15 cellular contexts compared by ENCODE assay signal in the genomic region with DNA sequence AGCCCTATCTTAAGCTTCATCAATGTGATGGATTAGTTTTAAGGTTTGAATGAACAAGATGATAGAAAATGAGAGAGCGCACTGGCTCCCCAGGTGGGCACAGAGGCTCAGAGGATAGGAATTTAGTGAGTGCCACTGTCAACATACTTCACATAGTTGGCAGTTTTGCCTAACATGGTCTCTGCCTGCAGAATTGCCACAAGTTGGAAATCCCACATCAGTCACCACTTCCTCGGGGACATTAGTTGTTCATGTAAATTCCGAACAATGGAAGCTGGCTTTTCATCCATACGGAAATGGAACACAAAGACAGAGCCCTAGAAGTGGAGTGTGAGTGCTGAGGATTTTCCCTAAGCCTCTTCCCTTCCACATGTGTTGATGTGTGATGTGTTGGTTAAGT.
DNase-seq lines count a peak whose midpoint lies in the region; ATAC-seq and TF ChIP-seq lines count a peak whose summit lies in the region.
"Had no signal": no experiment of that assay in that cellular context is flagged by ENCODE, and none has a peak within 500 bp of the region (broad histone marks: within the 10 kb centered on the region; RNA-seq: fewer than 3 reads in every experiment).

No MANE protein-coding gene starts in this region.

- no peaks in the 10 kb centered on the region for H3K79me2 ChIP-seq in osteoblast (ENCODE audit: insufficient read depth, low read length)

- H3K9me3 ChIP-seq in Panc1 (ENCODE audit: control insufficient read depth, insufficient read depth, low read depth, low read length) (no peaks in the 10 kb centered on the region), osteoblast (ENCODE audit: low read depth, low read length) (no peaks in the 10 kb centered on the region)
- H3K9me3 ChIP-seq: BLaER1 treated with 17β-estradiol and CSF1 and Interleukin-3, amounts not matched to agents 10 nM and 100 nM; suprapubic skin had no signal

- no peak overlapping the region for H3K4me3 ChIP-seq in Panc1 (ENCODE audit: low read depth in 2 of 2, low read length in 2 of 2)
- H3K4me3 ChIP-seq in osteoblast (ENCODE audit: insufficient read depth, low read length) = no peak overlapping the region
- H3K4me3 ChIP-seq: BLaER1 treated with 17β-estradiol and CSF1 and Interleukin-3, amounts not matched to agents 10 nM and 100 nM; suprapubic skin had no signal

- H4K20me1 ChIP-seq in osteoblast (ENCODE audit: insufficient read depth, low read length) = no peaks in the 10 kb centered on the region
- H4K20me1 ChIP-seq: BLaER1 treated with 17β-estradiol and CSF1 and Interleukin-3, amounts not matched to agents 10 nM and 100 nM had no signal

- BruUV-seq in Panc1 (replicated peaks; lab: Mats Ljungman, UMichigan) = no TSS peak

- H3K27ac ChIP-seq in Panc1 (ENCODE audit: low read length) = peak overlapping the region; percentile 58; the same call in 1 of the 2 replicates
- H3K27ac ChIP-seq in epithelial cell of prostate = peak overlapping the region; percentile 41
- H3K27ac ChIP-seq in osteoblast (ENCODE audit: low read depth, low read length) = no peak overlapping the region
- H3K27ac ChIP-seq: suprapubic skin, WERI-Rb-1 had no signal

- intact Hi-C loops in Panc1 (cut with micrococcal nuclease; ENCODE audit: unreplicated experiment) = no loop called here
- intact Hi-C loops in posterior cingulate gyrus (cut with DNase I) = no loop called here

- peak; percentile 11 for DNase-seq in GM03348 (ENCODE audit: low spot score)
- DNase-seq in Panc1 (ENCODE audit: low read depth, low spot score) = no peak
- no peak for DNase-seq in epithelial cell of prostate (ENCODE audit: low read depth, low spot score)
- DNase-seq in osteoblast (ENCODE audit: insufficient read length, low spot score, missing footprints) = no peak
- no peak for DNase-seq in naive thymus-derived CD8-positive, alpha-beta T cell
- DNase-seq in posterior cingulate gyrus = no peak
- no peak for DNase-seq in NCI-H2107 treated with DMSO at 0.1 percent for 48 hours (lab: John Stamatoyannopoulos, UW; ENCODE audit: unreplicated experiment)
- DNase-seq in HCEC 1CT = no peak
- DNase-seq: effector CD4-positive, alpha-beta T cell; immature natural killer cell; NCI-H1092; NK-92 treated with Interleukin-12 subunit alpha and Interleukin-12 subunit beta, amount 100 ng/mL, for 24 hours; WERI-Rb-1 had no signal

- H3K36me3 ChIP-seq in Panc1 (ENCODE audit: control insufficient read depth, insufficient read depth, low read length) = no peaks in the 10 kb centered on the region
- no peaks in the 10 kb centered on the region for H3K36me3 ChIP-seq in osteoblast (ENCODE audit: insufficient read depth, low read length)
- H3K36me3 ChIP-seq: BLaER1 treated with 17β-estradiol and CSF1 and Interleukin-3, amounts not matched to agents 10 nM and 100 nM; suprapubic skin; WERI-Rb-1 had no signal

- H3K27ac Mint-ChIP-seq in naive thymus-derived CD8-positive, alpha-beta T cell = no peak overlapping the region
- H3K27ac Mint-ChIP-seq: immature natural killer cell had no signal

- H3K4me1 ChIP-seq in Panc1 (ENCODE audit: control insufficient read depth, insufficient read depth, low read length) (no peaks in the 10 kb centered on the region), osteoblast (ENCODE audit: insufficient read depth, low read length) (no peaks in the 10 kb centered on the region)
- H3K4me1 ChIP-seq: suprapubic skin had no signal

- CTCF ChIA-PET in Panc1 (lab: Charles Lee) = interaction anchor here (0.9 kb wide), 1 partner anchor 297 kb away, joined by 3 read pairs; no protein-coding TSS in a partner anchor

- peaks cover 0 to 13% (median 0%) of the 10 kb centered on the region in 4 donors for H3K4me1 Mint-ChIP-seq in naive thymus-derived CD8-positive, alpha-beta T cell

- no peak overlapping the region for H3K4me2 ChIP-seq in osteoblast (ENCODE audit: insufficient read depth, low read length)

- no peaks in the 10 kb centered on the region for H3K36me3 Mint-ChIP-seq in naive thymus-derived CD8-positive, alpha-beta T cell
- H3K36me3 Mint-ChIP-seq: immature natural killer cell had no signal

- POLR2A ChIA-PET in Panc1 (lab: Charles Lee) = no interaction called here
- POLR2A ChIA-PET in naive thymus-derived CD8-positive, alpha-beta T cell (lab: Charles Lee) = interaction anchor here (0.7 kb wide), 1 partner anchor 57 kb away, joined by 4 read pairs; no protein-coding TSS in a partner anchor

- H2AFZ ChIP-seq in osteoblast (ENCODE audit: low read length) = peak overlapping the region; percentile 39

- no peaks in the 10 kb centered on the region for H3K9me3 Mint-ChIP-seq in naive thymus-derived CD8-positive, alpha-beta T cell
- H3K9me3 Mint-ChIP-seq: immature natural killer cell had no signal

- H3K4me3 Mint-ChIP-seq in naive thymus-derived CD8-positive, alpha-beta T cell = no peak overlapping the region
- H3K4me3 Mint-ChIP-seq: immature natural killer cell had no signal

- H3K27me3 ChIP-seq in Panc1 (ENCODE audit: control insufficient read depth, insufficient read depth, low read length) (no peaks in the 10 kb centered on the region), osteoblast (ENCODE audit: insufficient read depth, low read length) (no peaks in the 10 kb centered on the region)
- H3K27me3 ChIP-seq: BLaER1 treated with 17β-estradiol and CSF1 and Interleukin-3, amounts not matched to agents 10 nM and 100 nM; suprapubic skin had no signal

- no peak for TF ChIP-seq CTCF in Panc1 (IDR thresholded peaks at IDR 0.05)
- TF ChIP-seq CTCF in osteoblast (IDR thresholded peaks at IDR 0.05; ENCODE audit: extremely low read depth, low read depth, low read length) = no peak

- H3K27me3 Mint-ChIP-seq in naive thymus-derived CD8-positive, alpha-beta T cell = peaks cover 0 to 10% (median 4%) of the 10 kb centered on the region in 5 donors

- ATAC-seq in Panc1 = peak; percentile 73
- ATAC-seq in naive thymus-derived CD8-positive, alpha-beta T cell = no peak

- in situ Hi-C loops in Panc1 (cut with HindIII; ENCODE audit: low pct_unique_long_range_greater_than_20kb, low sequenced_read_pairs) = no loop called here
